ENCODE assay signal across 13 cellular contexts in the genomic region with DNA sequence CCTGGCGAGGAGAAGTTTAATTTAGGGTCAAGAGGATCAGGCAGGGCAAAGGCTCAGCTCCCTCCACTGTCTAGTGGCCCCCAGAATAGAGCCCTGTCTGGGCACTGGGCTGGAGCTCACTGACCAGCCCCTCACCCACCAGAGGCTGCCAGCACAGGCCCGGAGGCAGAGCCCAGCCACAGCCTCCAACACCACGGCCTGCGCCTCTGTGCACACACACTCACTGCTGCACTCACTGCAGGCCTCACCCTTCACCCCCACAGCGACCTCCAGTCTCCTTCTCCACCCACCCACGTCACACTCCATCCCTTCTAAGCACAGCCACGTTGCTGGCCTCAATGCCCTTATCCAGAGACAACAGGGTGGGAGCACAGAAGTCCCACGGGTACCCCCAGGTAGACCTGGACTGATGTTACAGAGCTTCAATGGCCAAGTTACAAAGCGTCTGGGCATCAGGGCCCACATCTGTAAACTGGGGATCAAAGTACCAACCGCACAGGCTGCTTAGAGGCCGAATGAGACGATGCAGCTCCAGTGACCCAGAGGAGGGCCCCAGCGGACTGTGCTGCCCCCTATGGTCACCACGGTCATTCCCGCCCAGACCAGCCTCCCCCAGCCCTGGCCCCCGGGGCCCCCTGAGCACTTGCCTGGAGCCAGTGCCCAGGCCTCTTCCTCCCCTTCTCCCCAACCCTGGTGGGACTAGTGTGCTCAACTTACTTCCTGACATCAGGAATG. TPM values are rescaled to one million over a fixed set of nuclear protein-coding genes. Genes with fewer than 3 reads are reported as not detected.
DNase-seq lines count a peak whose midpoint lies in the region; ATAC-seq and TF ChIP-seq lines count a peak whose summit lies in the region.
"Had no signal": no experiment of that assay in that cellular context is flagged by ENCODE, and none has a peak within 500 bp of the region (broad histone marks: within the 10 kb centered on the region; RNA-seq: fewer than 3 reads in every experiment).

No MANE protein-coding gene starts in this region.

- H3K4me3 Mint-ChIP-seq in stimulated activated naive CD8-positive, alpha-beta T cell treated with anti-CD3 and anti-CD28 coated beads, Interleukin-15, amount 100 ng/mL, for 72 hours: no peak overlapping the region

- H3K4me3 ChIP-seq in AG04449 (ENCODE audit: low read depth, low read length) (no peak overlapping the region), kidney epithelial cell (ENCODE audit: low read depth, low read length) (no peak overlapping the region), tibial nerve (no peak overlapping the region)
- H3K4me3 ChIP-seq: GM12878, left ventricle myocardium inferior had no signal

- peaks cover 73% of the 10 kb centered on the region for H3K4me1 Mint-ChIP-seq in stimulated activated naive CD8-positive, alpha-beta T cell treated with anti-CD3 and anti-CD28 coated beads, Interleukin-15, amount 100 ng/mL, for 72 hours

- H3K36me3 ChIP-seq in kidney epithelial cell (ENCODE audit: control insufficient read depth, insufficient read depth, low read length) (peaks cover 6% of the 10 kb centered on the region), tibial nerve (peaks cover 3 to 70% (median 32%) of the 10 kb centered on the region in 3 donors)

- CTCF ChIA-PET in AG04449 (lab: Yijun Ruan, JAX): interaction anchor here (1.1 to 1.4 kb wide), 3 partner anchors 9 to 82 kb away, joined by 3 to 6 read pairs (median 4); no protein-coding TSS in a partner anchor

- TF ChIP-seq CTCF in AG04449 (IDR thresholded peaks at IDR 0.05; ENCODE audit: insufficient read depth, low read length, missing control alignments) (peak; percentile 5), GM12873 (IDR thresholded peaks at IDR 0.05; ENCODE audit: insufficient read depth, low read depth, low read length, missing control alignments) (peak; percentile 15), VCaP (conservative IDR thresholded peaks at IDR 0.05) (peak; percentile 38), kidney epithelial cell (IDR thresholded peaks at IDR 0.05; ENCODE audit: insufficient read depth, low read length, poor library complexity, severe bottlenecking) (peak; percentile 27), tibial nerve (IDR thresholded peaks at IDR 0.05) (no peak)

- no peaks in the 10 kb centered on the region for H3K27me3 ChIP-seq in kidney epithelial cell (ENCODE audit: control insufficient read depth, insufficient read depth, low read length)
- no peaks in the 10 kb centered on the region for H3K27me3 ChIP-seq in tibial nerve

- H3K9me3 ChIP-seq in tibial nerve: no peaks in the 10 kb centered on the region
- H3K9me3 ChIP-seq: left ventricle myocardium inferior had no signal

- TF ChIP-seq EP300 in tibial nerve (IDR thresholded peaks at IDR 0.05): no peak

- 66% methylated on average over 14 of the region's 16 CpGs for WGBS in tibial nerve, 2 donors

- DNase-seq in AG04449 (ENCODE audit: low read depth, low spot score): no peak
- no peak for DNase-seq in kidney epithelial cell (ENCODE audit: low read depth)
- DNase-seq in superior temporal gyrus (ENCODE audit: extremely low spot score): no peak
- DNase-seq in tibial nerve (ENCODE audit: low spot score in 2 of 2): no peak
- DNase-seq in ureter (ENCODE audit: low spot score): no peak
- no peak for DNase-seq in stimulated activated naive CD8-positive, alpha-beta T cell treated with anti-CD3 and anti-CD28 coated beads, Interleukin-15, amount 100 ng/mL, for 72 hours
- DNase-seq: left ventricle myocardium inferior; NCI-H345; occipital lobe; stimulated activated CD4-positive, alpha-beta T cell treated with anti-CD3 and anti-CD28 coated beads, Interleukin-15, amount 100 ng/mL, for 24 hours had no signal

- POLR2A ChIA-PET in AG04449 (lab: Yijun Ruan, JAX): no interaction called here

- H3K27ac Mint-ChIP-seq in stimulated activated naive CD8-positive, alpha-beta T cell treated with anti-CD3 and anti-CD28 coated beads, Interleukin-15, amount 100 ng/mL, for 72 hours: no peak overlapping the region

- no peak for ATAC-seq in stimulated activated naive CD8-positive, alpha-beta T cell treated with anti-CD3 and anti-CD28 coated beads, Interleukin-15, amount 100 ng/mL, for 72 hours
- ATAC-seq: GM12878 had no signal

- H3K27ac ChIP-seq in VCaP: peak overlapping the region; percentile 95; the same call in 1 of the 2 replicates
- H3K27ac ChIP-seq in tibial nerve: peak overlapping the region in 1 of 4 donors; percentile 15
- H3K27ac ChIP-seq: left ventricle myocardium inferior had no signal

- no peaks in the 10 kb centered on the region for H3K27me3 Mint-ChIP-seq in stimulated activated naive CD8-positive, alpha-beta T cell treated with anti-CD3 and anti-CD28 coated beads, Interleukin-15, amount 100 ng/mL, for 72 hours

- no peak for TF ChIP-seq POLR2A in tibial nerve (IDR thresholded peaks at IDR 0.05)

- H3K9me3 Mint-ChIP-seq in stimulated activated naive CD8-positive, alpha-beta T cell treated with anti-CD3 and anti-CD28 coated beads, Interleukin-15, amount 100 ng/mL, for 72 hours: no peaks in the 10 kb centered on the region

- peaks cover 0 to 21% (median 10%) of the 10 kb centered on the region in 4 donors for H3K4me1 ChIP-seq in tibial nerve

RNA-seq across cellular contexts. Expression of gene PRKD2, which starts 4.5 kb away (rescaled TPM):
- total RNA-seq in kidney epithelial cell (52.4 and 63.6 TPM in 2 replicates), tibial nerve (10 to 100 TPM; 21.0 to 36.1 (median 30.2) TPM), ureter (57.1 TPM)

RNA-seq across cellular contexts. Expression of gene FKRP, which starts 24.4 kb away (rescaled TPM):
- total RNA-seq in kidney epithelial cell (25.7 and 41.7 TPM in 2 replicates), tibial nerve (10 to 100 TPM; 15.7 to 20.4 (median 17.7) TPM), ureter (20.6 TPM)

RNA-seq across cellular contexts. Expression of gene STRN4, which starts 24.8 kb away (rescaled TPM):
- 111 and 117 TPM in 2 replicates for total RNA-seq in kidney epithelial cell
- 100 to 1,000 TPM in 1 of 4 donors, 10 to 100 TPM in 3; 77.4 to 127 (median 87.4) TPM for total RNA-seq in tibial nerve
- total RNA-seq in ureter: 67.6 TPM

Comparison
In these comparisons a context has a peak if more than half of its experiments do, and no peak if none do; other contexts are left out.
1. CTCF ChIP-seq: peak in AG04449 (single experiment), GM12873 (single experiment), VCaP (single experiment) and kidney epithelial cell (single experiment); none in tibial nerve (0 of 5).